ENCODE assay signal across 8 cellular contexts in the genomic region with DNA sequence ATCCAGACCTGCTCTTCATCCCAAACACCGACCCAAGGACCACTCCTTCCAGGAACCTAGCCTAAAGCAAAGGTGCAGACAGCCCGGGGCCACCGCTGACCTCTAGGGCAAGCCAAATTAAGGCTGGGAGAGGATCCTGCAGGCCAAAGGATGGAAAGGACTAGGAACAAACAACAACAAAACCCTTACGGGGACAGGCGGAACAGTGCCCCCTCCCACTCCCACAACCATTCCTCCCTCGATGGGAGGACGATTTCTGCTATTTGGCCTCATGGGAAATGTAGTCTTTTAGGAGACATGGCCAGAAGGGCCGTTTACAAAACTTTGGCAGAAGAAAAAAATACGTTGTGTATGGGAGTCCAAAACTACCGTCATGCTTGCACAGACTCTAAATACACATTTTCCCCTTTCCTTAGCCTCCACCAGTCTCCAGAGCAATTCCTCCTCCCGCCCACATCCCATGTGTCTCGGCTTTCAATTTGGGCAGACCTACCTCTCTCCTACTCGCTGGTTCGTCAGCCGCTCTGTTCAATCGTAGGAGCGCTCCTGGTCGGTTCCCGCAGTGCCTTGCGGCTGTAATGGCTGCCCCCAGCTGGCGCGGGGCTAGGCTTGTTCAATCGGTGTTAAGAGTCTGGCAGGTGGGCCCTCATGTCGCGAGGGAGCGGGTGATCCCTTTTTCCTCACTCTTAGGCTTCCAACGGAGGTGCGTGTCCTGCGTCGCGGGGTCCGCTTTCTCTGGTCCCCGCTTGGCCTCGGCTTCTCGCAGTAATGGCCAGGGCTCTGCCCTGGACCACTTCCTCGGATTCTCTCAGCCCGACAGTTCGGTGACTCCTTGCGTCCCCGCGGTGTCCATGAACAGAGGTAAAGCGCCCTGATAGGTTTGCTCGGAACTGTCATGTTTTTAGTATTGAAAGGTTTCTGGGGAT. TPM values are rescaled to one million over a fixed set of nuclear protein-coding genes. Genes with fewer than 3 reads are reported as not detected.
DNase-seq lines count a peak whose midpoint lies in the region; ATAC-seq, FAIRE-seq and TF ChIP-seq lines count a peak whose summit lies in the region.

TSS of gene ERAL1 (plus strand) at position 560 of the 926 bp plus-strand sequence. CDS start at position 579, 19 bp downstream.

- H3K27me3 ChIP-seq in pancreas, result no peaks in the 10 kb centered on the region
- no peaks in the 10 kb centered on the region for H3K27me3 ChIP-seq in thyroid gland

- peak; percentile 60 for DNase-seq in NCI-H1105 (lab: John Stamatoyannopoulos, UW)
- DNase-seq in SW480 (ENCODE audit: low spot score), result peak; percentile 81
- peak; percentile 53 for DNase-seq in activated naive CD8-positive, alpha-beta T cell treated with anti-CD3 and anti-CD28 coated beads, Interleukin-2, amount 50 U/mL, for 16 hours (ENCODE audit: low read depth, low spot score)
- peak; percentile 89 for DNase-seq in Right ventricle myocardium inferior (ENCODE audit: missing footprints)
- peak; percentile 76 to 92 (median 85) for DNase-seq in pancreas
- DNase-seq in thyroid gland, result peak; percentile 83

- H3K9me3 ChIP-seq in pancreas (no peaks in the 10 kb centered on the region), thyroid gland (no peaks in the 10 kb centered on the region)

- TF ChIP-seq POLR2A in thyroid gland (IDR thresholded peaks at IDR 0.05), result peak; percentile 11 to 60

- ATAC-seq in HG02610 (IDR thresholded peaks at IDR 0.05; ENCODE audit: unreplicated experiment), result peak; percentile 95
- peak; percentile 99 for ATAC-seq in Right ventricle myocardium inferior
- ATAC-seq in pancreas, result peak; percentile 99 to 100 (median 100)

- H3K27ac ChIP-seq in pancreas (peak within 1 kb of the TSS in 3 of 4 donors; percentile 18 to 43 (median 31)), thyroid gland (peak within 1 kb of the TSS in 2 of 3 donors; percentile 36 to 74)

- 1% methylated on average over 43 of the region's 43 CpGs for WGBS in pancreas, 2 donors
- WGBS in thyroid gland, 2 donors, result 2 to 3% methylated on average over 29 to 39 of the region's 43 CpGs

- H3K4me3 ChIP-seq in GM08714 (ENCODE audit: low read length), result peak within 1 kb of the TSS; percentile 83
- peak within 1 kb of the TSS; percentile 48 to 81 (median 75) for H3K4me3 ChIP-seq in pancreas
- H3K4me3 ChIP-seq in thyroid gland (replicated peaks in 1 of 3), result peak within 1 kb of the TSS; percentile 37 to 84 (median 49)

- FAIRE-seq in pancreas (lab: Jason Lieb, UNC), result no peak

- H3K4me1 ChIP-seq in pancreas (peaks cover 0 to 5% (median 4%) of the 10 kb centered on the region in 3 donors), thyroid gland (peaks cover 3 to 9% of the 10 kb centered on the region in 2 donors)

- peaks cover 0 to 19% (median 0%) of the 10 kb centered on the region in 3 donors for H3K36me3 ChIP-seq in pancreas
- peaks cover 10 to 13% of the 10 kb centered on the region in 2 donors for H3K36me3 ChIP-seq in thyroid gland

- TF ChIP-seq CTCF in pancreas (IDR thresholded peaks at IDR 0.05), result no peak
- no peak for TF ChIP-seq CTCF in thyroid gland (IDR thresholded peaks at IDR 0.05)

- intact Hi-C loops in Right ventricle myocardium inferior (cut with DNase I), result loop anchor here (2.0 kb wide), 1 partner anchor 42 kb away; the partner anchor contains the start of gene FLOT2
- intact Hi-C loops in pancreas (cut with DNase I), result no loop called here
- intact Hi-C loops in thyroid gland (cut with DNase I), result loop anchor here (5.0 to 10.0 kb wide), 2 partner anchors 37 to 90 kb away; no protein-coding TSS in a partner anchor

RNA-seq across cellular contexts. Expression of gene ERAL1, which starts in this region (rescaled TPM):
- 37.2 TPM for total RNA-seq in Right ventricle myocardium inferior
- 10 to 100 TPM; 11.7 to 21.7 (median 15.5) TPM for total RNA-seq in pancreas
- 10 to 100 TPM; 33.4 to 36.8 TPM for polyA plus RNA-seq in pancreas
- total RNA-seq in thyroid gland, result 10 to 100 TPM; 23.1 to 59.3 (median 41.2) TPM

Comparison
In these comparisons a context has a peak if more than half of its experiments do, and no peak if none do; other contexts are left out.
1. Peak in every context shown above with its lines: DNase-seq, ATAC-seq, H3K4me3 ChIP-seq and H3K27ac ChIP-seq.
2. intact Hi-C loops: an anchor here in Right ventricle myocardium inferior (2.0 kb wide) and thyroid gland (5.0 to 10.0 kb wide); none called in pancreas.